ENCODE assay signal across 16 cellular contexts in the genomic region with DNA sequence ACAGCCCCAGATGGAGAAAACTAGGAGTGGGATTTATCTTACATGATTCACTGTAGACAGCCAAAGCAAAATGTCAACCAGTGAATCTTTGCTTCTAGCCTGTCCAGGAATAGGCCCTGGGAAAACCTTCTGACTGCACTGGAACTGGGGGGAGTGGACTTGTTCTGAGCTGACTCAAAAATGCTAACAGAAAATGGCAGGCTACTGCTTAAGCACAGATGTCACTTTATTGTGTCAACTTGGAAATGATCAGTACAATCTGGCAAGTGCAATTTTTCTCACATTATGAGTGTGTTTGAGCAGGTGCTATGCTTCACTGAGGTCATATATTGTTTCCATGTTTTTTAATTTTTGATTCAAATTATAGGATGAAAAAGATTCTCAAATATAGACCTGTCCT.
DNase-seq lines count a peak whose midpoint lies in the region; ATAC-seq and TF ChIP-seq lines count a peak whose summit lies in the region.
"Had no signal": no experiment of that assay in that cellular context is flagged by ENCODE, and none has a peak within 500 bp of the region (broad histone marks: within the 10 kb centered on the region; RNA-seq: fewer than 3 reads in every experiment).

No MANE protein-coding gene starts in this region.

- peaks cover 6% of the 10 kb centered on the region for H3K36me3 Mint-ChIP-seq in brain
- H3K36me3 Mint-ChIP-seq: CD4-positive, CD25-positive, alpha-beta regulatory T cell had no signal

- ATAC-seq in omental fat pad (ENCODE audit: low FRiP score) (no peak), HG03097 (IDR thresholded peaks at IDR 0.05; ENCODE audit: low FRiP score, unreplicated experiment) (no peak), GM21717 (IDR thresholded peaks at IDR 0.05; ENCODE audit: unreplicated experiment) (no peak)
- ATAC-seq: SK-N-SH treated with all-trans-retinoic acid at 6 μM for 48 hours had no signal

- no peaks in the 10 kb centered on the region for H3K9me3 Mint-ChIP-seq in brain

- H3K4me1 Mint-ChIP-seq in brain, result peaks cover 28% of the 10 kb centered on the region
- H3K4me1 Mint-ChIP-seq: CD4-positive, CD25-positive, alpha-beta regulatory T cell had no signal

- no peak overlapping the region for H3K4me3 Mint-ChIP-seq in brain
- H3K4me3 Mint-ChIP-seq: CD4-positive, CD25-positive, alpha-beta regulatory T cell had no signal

- peak; percentile 74 for DNase-seq in DMS 273 (lab: John Stamatoyannopoulos, UW; ENCODE audit: unreplicated experiment)
- peak; percentile 13 for DNase-seq in NCI-H1092 (lab: John Stamatoyannopoulos, UW)
- DNase-seq in NCI-H2171 (lab: John Stamatoyannopoulos, UW), result peak; percentile 48
- DNase-seq in omental fat pad (ENCODE audit: low spot score), result no peak
- DNase-seq in HCEC 1CT, result no peak
- DNase-seq: CD4-positive, CD25-positive, alpha-beta regulatory T cell; COR-L47; GDM1; Kasumi-1; NCI-H187 treated with DMSO at 0.1 percent for 48 hours; NCI-H774; Peyer's patch had no signal

- no peaks in the 10 kb centered on the region for H3K27me3 Mint-ChIP-seq in brain
- H3K27me3 Mint-ChIP-seq: CD4-positive, CD25-positive, alpha-beta regulatory T cell had no signal

- no peak for TF ChIP-seq CTCF in brain (conservative IDR thresholded peaks at IDR 0.05)
- TF ChIP-seq CTCF in omental fat pad (IDR thresholded peaks at IDR 0.05), result no peak

- H3K27ac Mint-ChIP-seq in brain, result peak overlapping the region in 3 of 5 experiments; percentile 42 to 73 (median 47)
- H3K27ac Mint-ChIP-seq: CD4-positive, CD25-positive, alpha-beta regulatory T cell had no signal

Comparison
In these comparisons a context has a peak if more than half of its experiments do, and no peak if none do; other contexts are left out.
1. DNase-seq: peak in DMS 273 (single experiment), NCI-H1092 (single experiment) and NCI-H2171 (single experiment); none in omental fat pad (single experiment) and HCEC 1CT (single experiment).